In the genomic region with DNA sequence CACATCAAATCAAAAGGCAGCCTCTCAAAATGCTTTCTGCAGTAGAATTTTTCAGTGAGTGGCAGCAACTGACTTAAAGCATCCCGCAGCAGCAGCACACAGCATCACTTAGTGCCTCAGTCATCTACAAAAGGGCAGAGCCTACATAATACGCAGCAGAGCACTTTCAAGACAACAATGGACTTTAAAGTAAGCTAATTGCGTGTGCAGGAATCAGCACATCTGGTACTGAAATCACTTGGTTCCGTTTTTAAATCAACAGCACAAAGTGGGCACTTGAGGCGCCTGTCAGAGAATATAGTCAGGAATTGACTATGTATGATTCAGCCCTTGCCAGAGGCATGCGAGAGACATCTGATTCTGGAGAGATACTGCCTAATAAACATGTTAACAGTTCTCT, we compare ENCODE assay signal across 1 cellular context.
TF ChIP-seq lines count a peak whose summit lies in the region.

No MANE protein-coding gene starts in this region.

TF ChIP-seq in SK-N-SH, 30 proteins besides CTCF, POLR2A, EP300 and RAD21 (continued from another document):
- TF ChIP-seq, protein P1, sequence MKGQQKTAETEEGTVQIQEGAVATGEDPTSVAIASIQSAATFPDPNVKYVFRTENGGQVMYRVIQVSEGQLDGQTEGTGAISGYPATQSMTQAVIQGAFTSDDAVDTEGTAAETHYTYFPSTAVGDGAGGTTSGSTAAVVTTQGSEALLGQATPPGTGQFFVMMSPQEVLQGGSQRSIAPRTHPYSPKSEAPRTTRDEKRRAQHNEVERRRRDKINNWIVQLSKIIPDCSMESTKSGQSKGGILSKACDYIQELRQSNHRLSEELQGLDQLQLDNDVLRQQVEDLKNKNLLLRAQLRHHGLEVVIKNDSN (IDR thresholded peaks at IDR 0.05; ENCODE audit: borderline replicate concordance, low read depth): no peak
- TF ChIP-seq, protein P2, sequence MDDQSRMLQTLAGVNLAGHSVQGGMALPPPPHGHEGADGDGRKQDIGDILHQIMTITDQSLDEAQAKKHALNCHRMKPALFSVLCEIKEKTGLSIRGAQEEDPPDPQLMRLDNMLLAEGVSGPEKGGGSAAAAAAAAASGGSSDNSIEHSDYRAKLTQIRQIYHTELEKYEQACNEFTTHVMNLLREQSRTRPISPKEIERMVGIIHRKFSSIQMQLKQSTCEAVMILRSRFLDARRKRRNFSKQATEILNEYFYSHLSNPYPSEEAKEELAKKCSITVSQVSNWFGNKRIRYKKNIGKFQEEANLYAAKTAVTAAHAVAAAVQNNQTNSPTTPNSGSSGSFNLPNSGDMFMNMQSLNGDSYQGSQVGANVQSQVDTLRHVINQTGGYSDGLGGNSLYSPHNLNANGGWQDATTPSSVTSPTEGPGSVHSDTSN (IDR thresholded peaks at IDR 0.05): 0 out of 2 replicates have a peak, but pooled peaks have one; percentile 3
- TF ChIP-seq SIN3A (IDR thresholded peaks at IDR 0.05; ENCODE audit: borderline replicate concordance, low read depth, low read length) (no peak), TAF1 (IDR thresholded peaks at IDR 0.05; ENCODE audit: borderline replicate concordance, low read depth, low read length) (no peak), FOXM1 (IDR thresholded peaks at IDR 0.05; ENCODE audit: low read depth) (no peak), GABPA (IDR thresholded peaks at IDR 0.05; ENCODE audit: low read depth) (no peak)
- TF ChIP-seq, protein P3, sequence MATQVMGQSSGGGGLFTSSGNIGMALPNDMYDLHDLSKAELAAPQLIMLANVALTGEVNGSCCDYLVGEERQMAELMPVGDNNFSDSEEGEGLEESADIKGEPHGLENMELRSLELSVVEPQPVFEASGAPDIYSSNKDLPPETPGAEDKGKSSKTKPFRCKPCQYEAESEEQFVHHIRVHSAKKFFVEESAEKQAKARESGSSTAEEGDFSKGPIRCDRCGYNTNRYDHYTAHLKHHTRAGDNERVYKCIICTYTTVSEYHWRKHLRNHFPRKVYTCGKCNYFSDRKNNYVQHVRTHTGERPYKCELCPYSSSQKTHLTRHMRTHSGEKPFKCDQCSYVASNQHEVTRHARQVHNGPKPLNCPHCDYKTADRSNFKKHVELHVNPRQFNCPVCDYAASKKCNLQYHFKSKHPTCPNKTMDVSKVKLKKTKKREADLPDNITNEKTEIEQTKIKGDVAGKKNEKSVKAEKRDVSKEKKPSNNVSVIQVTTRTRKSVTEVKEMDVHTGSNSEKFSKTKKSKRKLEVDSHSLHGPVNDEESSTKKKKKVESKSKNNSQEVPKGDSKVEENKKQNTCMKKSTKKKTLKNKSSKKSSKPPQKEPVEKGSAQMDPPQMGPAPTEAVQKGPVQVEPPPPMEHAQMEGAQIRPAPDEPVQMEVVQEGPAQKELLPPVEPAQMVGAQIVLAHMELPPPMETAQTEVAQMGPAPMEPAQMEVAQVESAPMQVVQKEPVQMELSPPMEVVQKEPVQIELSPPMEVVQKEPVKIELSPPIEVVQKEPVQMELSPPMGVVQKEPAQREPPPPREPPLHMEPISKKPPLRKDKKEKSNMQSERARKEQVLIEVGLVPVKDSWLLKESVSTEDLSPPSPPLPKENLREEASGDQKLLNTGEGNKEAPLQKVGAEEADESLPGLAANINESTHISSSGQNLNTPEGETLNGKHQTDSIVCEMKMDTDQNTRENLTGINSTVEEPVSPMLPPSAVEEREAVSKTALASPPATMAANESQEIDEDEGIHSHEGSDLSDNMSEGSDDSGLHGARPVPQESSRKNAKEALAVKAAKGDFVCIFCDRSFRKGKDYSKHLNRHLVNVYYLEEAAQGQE (IDR thresholded peaks at IDR 0.05; ENCODE audit: low read depth, low read length): no peak
